In the genomic region with DNA sequence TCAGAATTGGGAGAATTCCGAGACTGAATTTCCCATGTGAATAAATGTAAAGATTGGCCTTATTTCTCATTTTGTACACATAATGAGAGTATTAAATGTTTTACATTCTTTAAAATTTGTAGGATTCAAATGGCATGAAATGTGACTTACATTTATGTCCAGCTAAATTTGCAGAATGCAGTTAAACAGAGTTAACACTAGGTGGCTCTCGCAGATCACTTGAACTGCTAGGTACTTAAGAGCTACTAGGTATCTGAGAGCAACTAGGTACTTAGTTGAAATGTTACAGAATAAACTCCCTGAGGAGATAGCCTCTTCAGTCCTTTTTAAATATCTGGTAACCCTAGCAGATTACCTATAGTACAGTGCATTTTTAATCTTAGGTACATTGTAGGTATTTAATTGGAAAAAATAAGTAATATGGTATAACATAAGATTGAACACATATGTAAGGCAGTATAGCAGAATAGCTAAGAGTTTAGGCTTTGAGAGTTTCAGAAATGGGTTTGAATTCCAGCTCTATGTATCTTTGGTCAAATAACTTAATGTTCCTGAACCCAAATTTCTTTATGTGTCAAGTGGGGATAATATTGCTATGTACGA, we compare ENCODE assay signal across 8 cellular contexts.
A peak's percentile ranks its signal among the peaks of the same experiment; 100 is the strongest.
DNase-seq lines count a peak whose midpoint lies in the region; ATAC-seq, FAIRE-seq and TF ChIP-seq lines count a peak whose summit lies in the region.

No MANE protein-coding gene starts in this region.

- TF ChIP-seq RAD21 in GM12878 (IDR thresholded peaks at IDR 0.05; ENCODE audit: insufficient read depth, low read depth, low read length), result peak; percentile 96

- H3K36me3 Mint-ChIP-seq in CD4-positive, CD25-positive, alpha-beta regulatory T cell, result peaks cover 20% of the 10 kb centered on the region

- in situ Hi-C loops in GM12878 (cut with MboI), result loop anchor here (5.0 to 10.0 kb wide), 2 partner anchors 523 to 551 kb away; no protein-coding TSS in a partner anchor

- RAD21 ChIA-PET in GM12878 (lab: Charles Lee; ENCODE audit: unreplicated experiment), result interaction anchor here (0.6 to 3.4 kb wide), 49 partner anchors 9 to 942 kb away, joined by 3 to 71 read pairs (median 5); a partner anchor contains a TSS

- H2AFZ ChIP-seq in GM12878 (ENCODE audit: control insufficient read depth, low read depth, low read length), result no peak overlapping the region

- BruUV-seq in GM12878 (replicated peaks; lab: Mats Ljungman, UMichigan), result no TSS peak

- peak in 2 of 3 donors; percentile 28 to 79 for DNase-seq in CD4-positive, CD25-positive, alpha-beta regulatory T cell
- DNase-seq in HuH-7 (ENCODE audit: low spot score) (peak; percentile 24), NCI-H82 (lab: John Stamatoyannopoulos, UW) (peak; percentile 82), GM12878 (ENCODE audit: low read depth, low spot score) (peak; percentile 30), iPS-NIHi11 (ENCODE audit: low spot score) (peak; percentile 39), spleen (no peak)

- H3K36me3 ChIP-seq in CD4-positive, CD25-positive, alpha-beta regulatory T cell (ENCODE audit: control insufficient read depth, insufficient read depth, low read length), result peaks cover 13% of the 10 kb centered on the region
- no peaks in the 10 kb centered on the region; a peak in 1 of 4 replicates for H3K36me3 ChIP-seq in GM12878 (ENCODE audit: control insufficient read depth in 2 of 2, insufficient read depth in 2 of 2, low read length in 1 of 2)
- peaks cover 0 to 85% (median 32%) of the 10 kb centered on the region in 6 donors for H3K36me3 ChIP-seq in spleen

- ATAC-seq in CD4-positive, CD25-positive, alpha-beta regulatory T cell (ENCODE audit: low read depth in 2 of 2), result peak; percentile 60 to 63
- ATAC-seq in GM18520 (IDR thresholded peaks at IDR 0.05; ENCODE audit: unreplicated experiment) (peak; percentile 68), GM12878 (peak; percentile 91), HG03196 (IDR thresholded peaks at IDR 0.05; ENCODE audit: unreplicated experiment) (no peak)

- H3K4me3 ChIP-seq in CD4-positive, CD25-positive, alpha-beta regulatory T cell (ENCODE audit: low read depth, low read length), result no peak overlapping the region
- H3K4me3 ChIP-seq in GM12878 (no peak overlapping the region), spleen (no peak overlapping the region)

- CTCF ChIA-PET in GM12878 (lab: Yijun Ruan, JAX), result interaction anchor here (0.6 to 6.8 kb wide), 74 partner anchors 10 to 1076 kb away, joined by 3 to 95 read pairs (median 4); a partner anchor contains a TSS

- intact Hi-C loops in GM12878 (cut with micrococcal nuclease; ENCODE audit: unreplicated experiment), result loop anchor here (1.0 to 10.0 kb wide), 7 partner anchors 136 to 943 kb away; a partner anchor contains a TSS
- intact Hi-C loops in spleen (cut with DNase I; ENCODE audit: low total_unique reads), result loop anchor here (5.0 kb wide), 1 partner anchor 551 kb away; no protein-coding TSS in a partner anchor

- H3K9me3 ChIP-seq in CD4-positive, CD25-positive, alpha-beta regulatory T cell (ENCODE audit: control insufficient read depth in 2 of 2, low read length in 2 of 2), result no peaks in the 10 kb centered on the region
- H3K9me3 ChIP-seq in GM12878 (replicated peaks; ENCODE audit: control insufficient read depth, insufficient read depth, low read length), result no peaks in the 10 kb centered on the region
- H3K9me3 ChIP-seq in spleen, result no peaks in the 10 kb centered on the region

- H3K4me1 Mint-ChIP-seq in CD4-positive, CD25-positive, alpha-beta regulatory T cell, result peaks cover 0 to 6% (median 0%) of the 10 kb centered on the region in 4 donors

- H3K4me1 ChIP-seq in CD4-positive, CD25-positive, alpha-beta regulatory T cell (ENCODE audit: control insufficient read depth, insufficient read depth, low read length, poor library complexity, severe bottlenecking), result no peaks in the 10 kb centered on the region
- H3K4me1 ChIP-seq in GM12878 (ENCODE audit: control insufficient read depth, insufficient read depth, low read length) (no peaks in the 10 kb centered on the region), spleen (no peaks in the 10 kb centered on the region)

- no peaks in the 10 kb centered on the region for H3K27me3 Mint-ChIP-seq in CD4-positive, CD25-positive, alpha-beta regulatory T cell

- SMC1A ChIA-PET in GM12878 (lab: Charles Lee; ENCODE audit: uncharacterized antibody, unreplicated experiment), result interaction anchor here (0.5 to 3.3 kb wide), 70 partner anchors 9 to 942 kb away, joined by 3 to 67 read pairs (median 4); a partner anchor contains a TSS

- H3K4me3 Mint-ChIP-seq in CD4-positive, CD25-positive, alpha-beta regulatory T cell, result no peak overlapping the region

- WGBS in GM12878 (ENCODE audit: insufficient coverage, insufficient replicate concordance, low lambda C conversion rate, missing lambda C conversion rate), result 33% methylated on average over 3 of the region's 3 CpGs
- WGBS in spleen, 5 donors, result 47 to 58% (median 51%) methylated on average over 3 of the region's 3 CpGs

- H3K27ac Mint-ChIP-seq in CD4-positive, CD25-positive, alpha-beta regulatory T cell, result no peak overlapping the region

- no peaks in the 10 kb centered on the region for H4K20me1 ChIP-seq in GM12878 (ENCODE audit: control insufficient read depth, insufficient read depth)

- H3K27ac ChIP-seq in CD4-positive, CD25-positive, alpha-beta regulatory T cell (ENCODE audit: insufficient read depth, low read length, poor library complexity, severe bottlenecking), result no peak overlapping the region
- H3K27ac ChIP-seq in GM12878 (ENCODE audit: control insufficient read depth, insufficient read depth) (no peak overlapping the region), spleen (no peak overlapping the region)

- TF ChIP-seq POLR2A in GM12878 (IDR thresholded peaks at IDR 0.05; ENCODE audit: low read depth, low read length) (no peak), spleen (IDR thresholded peaks at IDR 0.05) (no peak)

- TF ChIP-seq CTCF in GM12878 (IDR thresholded peaks at IDR 0.05 in 2 of 3, conservative IDR thresholded peaks at IDR 0.05 in 1 of 3; ENCODE audit: control insufficient read depth in 2 of 3, extremely low read depth in 1 of 3, insufficient read depth in 1 of 3, low read depth in 3 of 3, low read length in 3 of 3) (peak; percentile 72 to 89 (median 75)), spleen (IDR thresholded peaks at IDR 0.05 in 8 of 11, conservative IDR thresholded peaks at IDR 0.05 in 3 of 11) (peak; percentile 33 to 75 (median 71))

- H3K4me2 ChIP-seq in GM12878 (ENCODE audit: control insufficient read depth, insufficient read depth), result no peak overlapping the region

- H3K9me3 Mint-ChIP-seq in CD4-positive, CD25-positive, alpha-beta regulatory T cell, result no peaks in the 10 kb centered on the region

- no peak overlapping the region for H3K9ac ChIP-seq in GM12878 (ENCODE audit: control insufficient read depth, insufficient read depth, low read length)

- FAIRE-seq in GM12878 (lab: Jason Lieb, UNC), result peak; percentile 97

- no peaks in the 10 kb centered on the region for H3K27me3 ChIP-seq in CD4-positive, CD25-positive, alpha-beta regulatory T cell (ENCODE audit: control insufficient read depth, insufficient read depth, low read length)
- H3K27me3 ChIP-seq in GM12878 (replicated peaks in 1 of 2; ENCODE audit: control insufficient read depth in 2 of 2, insufficient read depth in 2 of 2, low read length in 1 of 2) (no peaks in the 10 kb centered on the region), spleen (replicated peaks in 1 of 7) (no peaks in the 10 kb centered on the region)

- POLR2A ChIA-PET in GM12878 (lab: Charles Lee), result interaction anchor here (0.7 kb wide), 1 partner anchor 137 kb away, joined by 3 read pairs; no protein-coding TSS in a partner anchor

- TF ChIP-seq EP300 in GM12878 (IDR thresholded peaks at IDR 0.05; ENCODE audit: borderline replicate concordance in 1 of 2, control insufficient read depth in 1 of 2, low read depth in 2 of 2, low read length in 2 of 2), result no peak

- no peaks in the 10 kb centered on the region for H3K79me2 ChIP-seq in GM12878 (ENCODE audit: control insufficient read depth, insufficient read depth, low read length)

TF ChIP-seq in GM12878, 131 proteins besides CTCF, POLR2A, EP300 and RAD21:
- TF ChIP-seq ZNF24 (IDR thresholded peaks at IDR 0.05), result 0 out of 2 replicates have a peak, but pooled peaks have one; percentile 59
- TF ChIP-seq RB1 (IDR thresholded peaks at IDR 0.05; ENCODE audit: borderline replicate concordance), result no peak
- peak; percentile 94 for TF ChIP-seq SMC3 (IDR thresholded peaks at IDR 0.05; ENCODE audit: borderline replicate concordance, low read length)
